Comparison of ENCODE assay signal across 8 cellular contexts in the genomic region with DNA sequence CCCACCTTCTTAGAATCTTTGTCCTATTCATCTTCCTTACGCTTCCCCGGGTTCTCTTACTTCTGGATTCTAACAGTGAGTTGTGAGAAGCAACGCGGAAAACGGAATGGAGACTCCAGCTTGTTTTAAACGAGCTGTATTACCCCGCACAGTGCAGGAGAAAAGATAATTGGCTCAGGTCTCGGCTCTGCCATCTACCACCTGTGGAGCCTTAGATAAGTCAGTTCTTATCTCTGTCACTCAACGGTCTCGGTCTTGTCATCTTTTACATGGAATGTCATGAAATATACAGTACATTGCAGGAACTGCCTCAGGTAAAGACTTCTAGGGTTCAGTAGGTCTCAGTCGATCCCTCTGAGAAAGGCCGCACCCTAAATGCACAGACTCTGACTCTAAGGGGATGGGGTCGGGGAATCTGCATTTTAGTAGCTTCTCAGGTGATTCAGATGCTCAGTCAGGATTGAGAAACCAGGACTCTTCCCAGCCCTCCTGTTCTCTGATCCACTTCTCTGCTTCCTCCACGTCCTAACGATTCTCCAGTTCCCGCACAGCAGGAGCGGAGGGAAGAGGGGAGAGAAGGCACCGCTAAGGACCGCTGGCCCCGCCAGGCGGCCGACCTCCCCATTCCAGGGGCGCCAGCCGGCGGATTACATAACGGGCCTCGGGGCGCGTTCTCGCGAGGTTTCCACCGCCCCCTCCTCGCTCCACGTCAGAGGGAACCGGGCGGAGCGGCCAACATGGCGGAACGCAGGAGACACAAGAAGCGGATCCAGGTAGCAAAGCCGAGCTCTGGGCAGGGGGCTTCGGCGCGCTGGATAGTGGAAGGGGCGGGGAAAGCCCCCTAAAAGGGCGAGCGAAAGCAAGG.
DNase-seq lines count a peak whose midpoint lies in the region; ATAC-seq and TF ChIP-seq lines count a peak whose summit lies in the region.

A gene with protein sequence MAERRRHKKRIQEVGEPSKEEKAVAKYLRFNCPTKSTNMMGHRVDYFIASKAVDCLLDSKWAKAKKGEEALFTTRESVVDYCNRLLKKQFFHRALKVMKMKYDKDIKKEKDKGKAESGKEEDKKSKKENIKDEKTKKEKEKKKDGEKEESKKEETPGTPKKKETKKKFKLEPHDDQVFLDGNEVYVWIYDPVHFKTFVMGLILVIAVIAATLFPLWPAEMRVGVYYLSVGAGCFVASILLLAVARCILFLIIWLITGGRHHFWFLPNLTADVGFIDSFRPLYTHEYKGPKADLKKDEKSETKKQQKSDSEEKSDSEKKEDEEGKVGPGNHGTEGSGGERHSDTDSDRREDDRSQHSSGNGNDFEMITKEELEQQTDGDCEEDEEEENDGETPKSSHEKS (plus strand): TSS at position 722 of the 865 bp plus-strand sequence. CDS start 16 bp downstream, at position 738.

- H3K27ac ChIP-seq in BLaER1 (peak within 1 kb of the TSS; percentile 93), coronary artery (peak within 1 kb of the TSS; percentile 94 to 96)

- peak; percentile 92 for ATAC-seq in HG03460 (IDR thresholded peaks at IDR 0.05; ENCODE audit: unreplicated experiment)

- H3K9me3 ChIP-seq in BLaER1, result no peaks in the 10 kb centered on the region

- H3K4me3 ChIP-seq in BLaER1, result peak within 1 kb of the TSS; percentile 89
- peak within 1 kb of the TSS; percentile 85 for H3K4me3 ChIP-seq in coronary artery

- no peak for TF ChIP-seq CTCF in coronary artery (IDR thresholded peaks at IDR 0.05)

- H4K20me1 ChIP-seq in BLaER1, result peaks cover 44% of the 10 kb centered on the region

- H3K4me2 ChIP-seq in BLaER1, result peak within 1 kb of the TSS; percentile 89

- no peaks in the 10 kb centered on the region for H3K27me3 ChIP-seq in BLaER1

- peaks cover 21% of the 10 kb centered on the region for H3K36me3 ChIP-seq in BLaER1

- H3K9ac ChIP-seq in BLaER1, result peak within 1 kb of the TSS; percentile 95

- peaks cover 38% of the 10 kb centered on the region for H3K4me1 ChIP-seq in BLaER1

- DNase-seq in GM19240 (ENCODE audit: insufficient read length, low spot score) (peak; percentile 38), NCI-H524 treated with DMSO at 0.1 percent for 48 hours (lab: John Stamatoyannopoulos, UW) (peak; percentile 82), coronary artery (ENCODE audit: low spot score) (peak; percentile 93), left kidney (ENCODE audit: low read depth, low spot score) (peak; percentile 98)
- DNase-seq in activated CD4-positive, alpha-beta T cell treated with anti-CD3 and anti-CD28 coated beads for 48 hours, result peak; percentile 96
- DNase-seq in stimulated activated CD4-positive, alpha-beta T cell treated with anti-CD3 and anti-CD28 coated beads, Interleukin-2, amount 100 ng/mL, for 24 hours, result peak; percentile 95

Comparison
In these comparisons a context has a peak if more than half of its experiments do, and no peak if none do; other contexts are left out.
1. Peak in every context shown above with its lines: DNase-seq, ATAC-seq, H3K4me3 ChIP-seq and H3K27ac ChIP-seq.
2. DNase-seq: peak in every context shown above with its lines; median percentile 98 in left kidney; 96 in activated CD4-positive, alpha-beta T cell treated with anti-CD3 and anti-CD28 coated beads for 48 hours; 95 in stimulated activated CD4-positive, alpha-beta T cell treated with anti-CD3 and anti-CD28 coated beads, Interleukin-2, amount 100 ng/mL, for 24 hours; 93 in coronary artery; 82 in NCI-H524 treated with DMSO at 0.1 percent for 48 hours; 38 in GM19240.